8 cellular contexts compared by ENCODE assay signal in the genomic region with DNA sequence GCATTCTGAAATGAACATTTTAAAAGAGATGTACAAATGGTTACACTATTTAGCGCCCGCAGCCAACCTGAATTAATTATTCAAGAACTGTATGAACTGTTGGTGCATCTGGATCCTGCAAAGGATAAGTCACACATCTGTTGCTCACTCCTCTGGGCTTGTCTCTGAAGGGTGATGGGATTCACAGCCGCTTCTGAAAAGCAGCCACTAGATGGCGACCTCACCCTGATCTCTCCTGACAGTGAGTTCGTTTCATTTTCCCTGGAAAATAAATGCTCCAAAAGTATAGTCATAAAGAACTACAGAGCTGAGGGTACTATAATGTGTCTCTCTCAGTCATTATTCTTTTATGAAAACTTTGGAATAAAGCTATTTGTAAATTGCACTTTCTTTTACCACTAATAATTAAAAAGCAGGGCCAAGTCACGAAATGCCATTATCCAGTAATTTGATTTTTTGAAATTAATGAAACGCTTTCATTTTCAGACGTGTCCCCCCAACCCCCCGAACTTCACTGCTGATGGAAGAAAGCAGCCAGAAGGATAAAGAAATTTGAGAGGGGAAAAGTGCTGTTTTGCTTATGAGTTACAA.
DNase-seq lines count a peak whose midpoint lies in the region; ATAC-seq and TF ChIP-seq lines count a peak whose summit lies in the region.

No MANE protein-coding gene starts in this region.

- no peaks in the 10 kb centered on the region for H3K4me1 ChIP-seq in Peyer's patch
- no peaks in the 10 kb centered on the region for H3K4me1 ChIP-seq in aorta (ENCODE audit: control insufficient read depth in 1 of 2, insufficient read depth in 2 of 2, low read length in 2 of 2)

- H3K27me3 ChIP-seq in Peyer's patch (no peaks in the 10 kb centered on the region), aorta (ENCODE audit: control insufficient read depth in 1 of 2, insufficient read depth in 2 of 2, low read length in 1 of 2) (no peaks in the 10 kb centered on the region)

- H3K9me3 ChIP-seq in Peyer's patch (no peaks in the 10 kb centered on the region), aorta (ENCODE audit: control insufficient read depth, low read length) (no peaks in the 10 kb centered on the region)

- intact Hi-C loops in posterior cingulate gyrus (cut with DNase I) (no loop called here), aorta (cut with DNase I) (loop anchor here (10.0 kb wide), 3 partner anchors 315 to 1895 kb away; no protein-coding TSS in a partner anchor)

- peak; percentile 38 to 76 (median 58) for TF ChIP-seq CTCF in Peyer's patch (IDR thresholded peaks at IDR 0.05)

- H3K27ac ChIP-seq in Peyer's patch (no peak overlapping the region), aorta (ENCODE audit: low read depth in 1 of 2, low read length in 2 of 2) (no peak overlapping the region)

- no peak for TF ChIP-seq POLR2A in Peyer's patch (IDR thresholded peaks at IDR 0.05)

- H3K36me3 ChIP-seq in Peyer's patch (no peaks in the 10 kb centered on the region), aorta (ENCODE audit: control insufficient read depth in 1 of 2, insufficient read depth in 2 of 2, low read length in 1 of 2) (no peaks in the 10 kb centered on the region)

- WGBS in aorta, 2 donors: 10 to 13% methylated on average over 9 of the region's 9 CpGs

- DNase-seq in DMS 273 (lab: John Stamatoyannopoulos, UW; ENCODE audit: unreplicated experiment) (peak; percentile 88), Kasumi-1 (lab: John Stamatoyannopoulos, UW) (peak; percentile 61 to 62), Peyer's patch (peak; percentile 29 to 87 (median 56)), globus pallidus (ENCODE audit: low spot score) (peak; percentile 72), posterior cingulate gyrus (peak; percentile 46 to 96 (median 81)), aorta (peak; percentile 73 to 87)
- peak; percentile 39 for DNase-seq in activated naive CD4-positive, alpha-beta T cell treated with Interleukin-2 at 50 U/mL for 16 hours

- H3K4me3 ChIP-seq in Peyer's patch: no peak overlapping the region
- peak overlapping the region; percentile 49 to 51 for H3K4me3 ChIP-seq in aorta (ENCODE audit: low read length in 2 of 2)

- ATAC-seq in GM21515 (IDR thresholded peaks at IDR 0.05; ENCODE audit: unreplicated experiment): peak; percentile 85
- ATAC-seq in aorta (ENCODE audit: low FRiP score): peak; percentile 88

Comparison
In these comparisons a context has a peak if more than half of its experiments do, and no peak if none do; other contexts are left out.
1. H3K4me3 ChIP-seq: peak in aorta (2 of 2); none in Peyer's patch (0 of 4).
2. Peak in every context shown above with its lines, with median percentiles within 50 percentile points of each other: DNase-seq.